In the genomic region with DNA sequence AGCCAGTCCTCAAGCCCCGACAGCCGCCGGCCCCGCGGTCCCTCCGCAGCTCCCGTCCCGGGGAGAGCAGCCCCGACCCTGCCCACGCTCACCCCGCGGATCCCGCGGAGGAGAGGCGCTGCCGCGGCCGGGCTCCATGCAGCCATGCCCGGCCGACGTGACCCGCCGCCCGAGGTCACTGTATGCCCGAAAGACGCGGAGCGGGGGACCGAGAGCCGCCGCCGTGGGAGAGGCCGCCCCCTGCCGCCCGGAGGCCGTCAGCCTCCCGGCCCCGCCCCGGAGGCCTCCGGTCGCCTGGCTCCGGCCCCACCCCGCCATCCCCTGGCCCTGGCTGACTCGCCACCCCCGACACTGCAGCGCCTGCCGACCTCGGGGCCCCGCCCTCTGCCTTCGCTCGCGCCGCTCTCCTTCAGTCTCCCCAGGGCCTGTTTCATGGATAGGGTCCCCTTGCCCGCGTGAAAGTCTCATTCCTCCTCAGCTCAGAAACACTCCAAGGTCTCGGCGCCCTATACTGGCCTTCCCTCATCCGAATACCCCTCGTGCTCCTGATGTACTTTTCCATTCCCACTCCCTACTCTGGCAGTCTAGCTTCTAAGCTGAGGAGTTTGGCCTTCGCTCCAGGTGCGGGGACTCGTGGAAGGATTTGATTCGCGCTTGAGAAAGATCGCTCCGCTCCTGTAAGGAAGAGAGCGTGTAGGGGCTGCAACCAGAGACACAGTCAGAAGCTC, we compare ENCODE assay signal across 1 cellular context.
TF ChIP-seq lines count a peak whose summit lies in the region.

A gene with protein sequence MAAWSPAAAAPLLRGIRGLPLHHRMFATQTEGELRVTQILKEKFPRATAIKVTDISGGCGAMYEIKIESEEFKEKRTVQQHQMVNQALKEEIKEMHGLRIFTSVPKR (minus strand): TSS at position 184 of the 728 bp plus-strand sequence. CDS start 38 bp downstream, at position 146.

TF ChIP-seq in HepG2, 621 proteins besides CTCF, POLR2A, EP300 and RAD21 (continued from another document and continues in another):
- TF ChIP-seq, protein P1, sequence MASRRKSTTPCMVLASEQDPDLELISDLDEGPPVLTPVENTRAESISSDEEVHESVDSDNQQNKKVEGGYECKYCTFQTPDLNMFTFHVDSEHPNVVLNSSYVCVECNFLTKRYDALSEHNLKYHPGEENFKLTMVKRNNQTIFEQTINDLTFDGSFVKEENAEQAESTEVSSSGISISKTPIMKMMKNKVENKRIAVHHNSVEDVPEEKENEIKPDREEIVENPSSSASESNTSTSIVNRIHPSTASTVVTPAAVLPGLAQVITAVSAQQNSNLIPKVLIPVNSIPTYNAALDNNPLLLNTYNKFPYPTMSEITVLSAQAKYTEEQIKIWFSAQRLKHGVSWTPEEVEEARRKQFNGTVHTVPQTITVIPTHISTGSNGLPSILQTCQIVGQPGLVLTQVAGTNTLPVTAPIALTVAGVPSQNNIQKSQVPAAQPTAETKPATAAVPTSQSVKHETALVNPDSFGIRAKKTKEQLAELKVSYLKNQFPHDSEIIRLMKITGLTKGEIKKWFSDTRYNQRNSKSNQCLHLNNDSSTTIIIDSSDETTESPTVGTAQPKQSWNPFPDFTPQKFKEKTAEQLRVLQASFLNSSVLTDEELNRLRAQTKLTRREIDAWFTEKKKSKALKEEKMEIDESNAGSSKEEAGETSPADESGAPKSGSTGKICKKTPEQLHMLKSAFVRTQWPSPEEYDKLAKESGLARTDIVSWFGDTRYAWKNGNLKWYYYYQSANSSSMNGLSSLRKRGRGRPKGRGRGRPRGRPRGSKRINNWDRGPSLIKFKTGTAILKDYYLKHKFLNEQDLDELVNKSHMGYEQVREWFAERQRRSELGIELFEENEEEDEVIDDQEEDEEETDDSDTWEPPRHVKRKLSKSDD (CRISPR knock-in tag; IDR thresholded peaks at IDR 0.05; ENCODE audit: low read depth) = no peak
- TF ChIP-seq ZKSCAN1 (IDR thresholded peaks at IDR 0.05; ENCODE audit: low read length) = no peak
- 0 out of 2 replicates have a peak, but pooled peaks have one; percentile 8 for TF ChIP-seq FOXK1 (CRISPR knock-in tag; IDR thresholded peaks at IDR 0.05; ENCODE audit: borderline replicate concordance, low read depth)
- TF ChIP-seq ZSCAN21 (CRISPR knock-in tag; IDR thresholded peaks at IDR 0.05; ENCODE audit: borderline replicate concordance) = 0 out of 2 replicates have a peak, but pooled peaks have one; percentile 66
- TF ChIP-seq KAT7 (CRISPR knock-in tag; IDR thresholded peaks at IDR 0.05; ENCODE audit: borderline replicate concordance) = peak; percentile 92; the same call in 1 of the 2 replicates
- TF ChIP-seq, protein P2, sequence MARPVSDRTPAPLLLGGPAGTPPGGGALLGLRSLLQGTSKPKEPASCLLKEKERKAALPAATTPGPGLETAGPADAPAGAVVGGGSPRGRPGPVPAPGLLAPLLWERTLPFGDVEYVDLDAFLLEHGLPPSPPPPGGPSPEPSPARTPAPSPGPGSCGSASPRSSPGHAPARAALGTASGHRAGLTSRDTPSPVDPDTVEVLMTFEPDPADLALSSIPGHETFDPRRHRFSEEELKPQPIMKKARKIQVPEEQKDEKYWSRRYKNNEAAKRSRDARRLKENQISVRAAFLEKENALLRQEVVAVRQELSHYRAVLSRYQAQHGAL (CRISPR knock-in tag; IDR thresholded peaks at IDR 0.05; ENCODE audit: not compliant biosample characterization) = peak; percentile 43
- TF ChIP-seq BRD4 (CRISPR knock-in tag; IDR thresholded peaks at IDR 0.05) = peak; percentile 93
- TF ChIP-seq, protein P3, sequence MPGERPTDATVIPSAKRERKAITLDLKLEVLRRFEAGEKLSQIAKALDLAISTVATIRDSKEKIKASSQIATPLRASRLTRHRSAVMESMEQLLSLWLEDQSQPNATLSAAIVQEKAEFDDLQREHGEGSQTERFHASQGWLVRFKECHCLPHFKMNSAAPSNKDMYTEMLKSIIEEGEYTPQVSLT (CRISPR knock-in tag; IDR thresholded peaks at IDR 0.05; ENCODE audit: borderline replicate concordance, low read depth) = no peak
- no peak; the same call in 1 of the 2 replicates for TF ChIP-seq ZNF619 (CRISPR knock-in tag; IDR thresholded peaks at IDR 0.05)
- TF ChIP-seq ZNF33A (CRISPR knock-in tag; IDR thresholded peaks at IDR 0.05; ENCODE audit: borderline replicate concordance) = no peak
- TF ChIP-seq, protein P4, sequence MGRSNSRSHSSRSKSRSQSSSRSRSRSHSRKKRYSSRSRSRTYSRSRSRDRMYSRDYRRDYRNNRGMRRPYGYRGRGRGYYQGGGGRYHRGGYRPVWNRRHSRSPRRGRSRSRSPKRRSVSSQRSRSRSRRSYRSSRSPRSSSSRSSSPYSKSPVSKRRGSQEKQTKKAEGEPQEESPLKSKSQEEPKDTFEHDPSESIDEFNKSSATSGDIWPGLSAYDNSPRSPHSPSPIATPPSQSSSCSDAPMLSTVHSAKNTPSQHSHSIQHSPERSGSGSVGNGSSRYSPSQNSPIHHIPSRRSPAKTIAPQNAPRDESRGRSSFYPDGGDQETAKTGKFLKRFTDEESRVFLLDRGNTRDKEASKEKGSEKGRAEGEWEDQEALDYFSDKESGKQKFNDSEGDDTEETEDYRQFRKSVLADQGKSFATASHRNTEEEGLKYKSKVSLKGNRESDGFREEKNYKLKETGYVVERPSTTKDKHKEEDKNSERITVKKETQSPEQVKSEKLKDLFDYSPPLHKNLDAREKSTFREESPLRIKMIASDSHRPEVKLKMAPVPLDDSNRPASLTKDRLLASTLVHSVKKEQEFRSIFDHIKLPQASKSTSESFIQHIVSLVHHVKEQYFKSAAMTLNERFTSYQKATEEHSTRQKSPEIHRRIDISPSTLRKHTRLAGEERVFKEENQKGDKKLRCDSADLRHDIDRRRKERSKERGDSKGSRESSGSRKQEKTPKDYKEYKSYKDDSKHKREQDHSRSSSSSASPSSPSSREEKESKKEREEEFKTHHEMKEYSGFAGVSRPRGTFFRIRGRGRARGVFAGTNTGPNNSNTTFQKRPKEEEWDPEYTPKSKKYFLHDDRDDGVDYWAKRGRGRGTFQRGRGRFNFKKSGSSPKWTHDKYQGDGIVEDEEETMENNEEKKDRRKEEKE (IDR thresholded peaks at IDR 0.05) = no peak
- TF ChIP-seq ZNF20 (CRISPR knock-in tag; IDR thresholded peaks at IDR 0.05) = no peak
- TF ChIP-seq JUNB (CRISPR knock-in tag; IDR thresholded peaks at IDR 0.05; ENCODE audit: borderline replicate concordance) = no peak
- TF ChIP-seq MTF2 (CRISPR knock-in tag; IDR thresholded peaks at IDR 0.05; ENCODE audit: borderline replicate concordance) = peak; percentile 94; the same call in 1 of the 2 replicates
- TF ChIP-seq MBD4 (IDR thresholded peaks at IDR 0.05; ENCODE audit: borderline replicate concordance, low read length) = no peak
- no peak for TF ChIP-seq ZNF382 (CRISPR knock-in tag; IDR thresholded peaks at IDR 0.05; ENCODE audit: borderline replicate concordance)
- peak; percentile 92 for TF ChIP-seq ZNF589 (CRISPR knock-in tag; conservative IDR thresholded peaks at IDR 0.05)
- peak; percentile 83; the same call in 1 of the 2 replicates for TF ChIP-seq EEA1 (CRISPR knock-in tag; IDR thresholded peaks at IDR 0.05; ENCODE audit: borderline replicate concordance)
- TF ChIP-seq ZNF234 (CRISPR knock-in tag; conservative IDR thresholded peaks at IDR 0.05) = peak; percentile 87
- TF ChIP-seq ZSCAN29 (CRISPR knock-in tag; conservative IDR thresholded peaks at IDR 0.05) = peak; percentile 92
- TF ChIP-seq NCOA2 (CRISPR knock-in tag; IDR thresholded peaks at IDR 0.05) = no peak; the same call in 1 of the 2 replicates
- no peak; the same call in 1 of the 2 replicates for TF ChIP-seq ZNF749 (CRISPR knock-in tag; IDR thresholded peaks at IDR 0.05; ENCODE audit: borderline replicate concordance)
- TF ChIP-seq CC2D1A (CRISPR knock-in tag; IDR thresholded peaks at IDR 0.05) = no peak
- TF ChIP-seq MTA1 (CRISPR knock-in tag; IDR thresholded peaks at IDR 0.05; ENCODE audit: borderline replicate concordance) = peak; percentile 29; the same call in 1 of the 2 replicates
- TF ChIP-seq ZNF777 (CRISPR knock-in tag; IDR thresholded peaks at IDR 0.05) = peak; percentile 72
- TF ChIP-seq ZZZ3 (CRISPR knock-in tag; IDR thresholded peaks at IDR 0.05; ENCODE audit: borderline replicate concordance) = no peak
- TF ChIP-seq, protein P5, sequence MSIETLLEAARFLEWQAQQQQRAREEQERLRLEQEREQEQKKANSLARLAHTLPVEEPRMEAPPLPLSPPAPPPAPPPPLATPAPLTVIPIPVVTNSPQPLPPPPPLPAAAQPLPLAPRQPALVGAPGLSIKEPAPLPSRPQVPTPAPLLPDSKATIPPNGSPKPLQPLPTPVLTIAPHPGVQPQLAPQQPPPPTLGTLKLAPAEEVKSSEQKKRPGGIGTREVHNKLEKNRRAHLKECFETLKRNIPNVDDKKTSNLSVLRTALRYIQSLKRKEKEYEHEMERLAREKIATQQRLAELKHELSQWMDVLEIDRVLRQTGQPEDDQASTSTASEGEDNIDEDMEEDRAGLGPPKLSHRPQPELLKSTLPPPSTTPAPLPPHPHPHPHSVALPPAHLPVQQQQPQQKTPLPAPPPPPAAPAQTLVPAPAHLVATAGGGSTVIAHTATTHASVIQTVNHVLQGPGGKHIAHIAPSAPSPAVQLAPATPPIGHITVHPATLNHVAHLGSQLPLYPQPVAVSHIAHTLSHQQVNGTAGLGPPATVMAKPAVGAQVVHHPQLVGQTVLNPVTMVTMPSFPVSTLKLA (IDR thresholded peaks at IDR 0.05) = no peak
- TF ChIP-seq, protein P6, sequence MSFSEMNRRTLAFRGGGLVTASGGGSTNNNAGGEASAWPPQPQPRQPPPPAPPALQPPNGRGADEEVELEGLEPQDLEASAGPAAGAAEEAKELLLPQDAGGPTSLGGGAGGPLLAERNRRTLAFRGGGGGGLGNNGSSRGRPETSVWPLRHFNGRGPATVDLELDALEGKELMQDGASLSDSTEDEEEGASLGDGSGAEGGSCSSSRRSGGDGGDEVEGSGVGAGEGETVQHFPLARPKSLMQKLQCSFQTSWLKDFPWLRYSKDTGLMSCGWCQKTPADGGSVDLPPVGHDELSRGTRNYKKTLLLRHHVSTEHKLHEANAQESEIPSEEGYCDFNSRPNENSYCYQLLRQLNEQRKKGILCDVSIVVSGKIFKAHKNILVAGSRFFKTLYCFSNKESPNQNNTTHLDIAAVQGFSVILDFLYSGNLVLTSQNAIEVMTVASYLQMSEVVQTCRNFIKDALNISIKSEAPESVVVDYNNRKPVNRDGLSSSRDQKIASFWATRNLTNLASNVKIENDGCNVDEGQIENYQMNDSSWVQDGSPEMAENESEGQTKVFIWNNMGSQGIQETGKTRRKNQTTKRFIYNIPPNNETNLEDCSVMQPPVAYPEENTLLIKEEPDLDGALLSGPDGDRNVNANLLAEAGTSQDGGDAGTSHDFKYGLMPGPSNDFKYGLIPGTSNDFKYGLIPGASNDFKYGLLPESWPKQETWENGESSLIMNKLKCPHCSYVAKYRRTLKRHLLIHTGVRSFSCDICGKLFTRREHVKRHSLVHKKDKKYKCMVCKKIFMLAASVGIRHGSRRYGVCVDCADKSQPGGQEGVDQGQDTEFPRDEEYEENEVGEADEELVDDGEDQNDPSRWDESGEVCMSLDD (CRISPR knock-in tag; IDR thresholded peaks at IDR 0.05; ENCODE audit: borderline replicate concordance) = peak; percentile 83; the same call in 1 of the 2 replicates
- TF ChIP-seq ZNF30 (CRISPR knock-in tag; IDR thresholded peaks at IDR 0.05) = 0 out of 2 replicates have a peak, but pooled peaks have one; percentile 18
- no peak for TF ChIP-seq NFE2 (CRISPR knock-in tag; IDR thresholded peaks at IDR 0.05)
- TF ChIP-seq CBX5 (CRISPR knock-in tag; IDR thresholded peaks at IDR 0.05; ENCODE audit: borderline replicate concordance) = no peak
- no peak for TF ChIP-seq ZBTB1 (CRISPR knock-in tag; IDR thresholded peaks at IDR 0.05; ENCODE audit: borderline replicate concordance)
- TF ChIP-seq ZNF607 (CRISPR knock-in tag; IDR thresholded peaks at IDR 0.05; ENCODE audit: borderline replicate concordance) = no peak; the same call in 1 of the 2 replicates
- peak; percentile 57; the same call in 1 of the 2 replicates for TF ChIP-seq ZNF543 (CRISPR knock-in tag; IDR thresholded peaks at IDR 0.05)
- no peak; the same call in 1 of the 2 replicates for TF ChIP-seq ZNF34 (CRISPR knock-in tag; IDR thresholded peaks at IDR 0.05; ENCODE audit: borderline replicate concordance)
- TF ChIP-seq, protein P7, sequence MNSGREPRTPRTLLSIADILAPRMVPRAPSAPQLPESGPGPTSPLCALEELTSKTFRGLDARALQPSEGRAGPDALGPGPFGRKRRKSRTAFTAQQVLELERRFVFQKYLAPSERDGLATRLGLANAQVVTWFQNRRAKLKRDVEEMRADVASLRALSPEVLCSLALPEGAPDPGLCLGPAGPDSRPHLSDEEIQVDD (CRISPR knock-in tag; IDR thresholded peaks at IDR 0.05; ENCODE audit: borderline replicate concordance) = peak; percentile 80
- TF ChIP-seq KDM6A (CRISPR knock-in tag; IDR thresholded peaks at IDR 0.05; ENCODE audit: low read depth) = no peak; the same call in 1 of the 2 replicates
- peak; percentile 80 for TF ChIP-seq IRF2 (CRISPR knock-in tag; IDR thresholded peaks at IDR 0.05)
- no peak; the same call in 1 of the 2 replicates for TF ChIP-seq REXO4 (CRISPR knock-in tag; IDR thresholded peaks at IDR 0.05; ENCODE audit: borderline replicate concordance)
- 0 out of 2 replicates have a peak, but pooled peaks have one; percentile 14 for TF ChIP-seq ZFP1 (CRISPR knock-in tag; IDR thresholded peaks at IDR 0.05)
- TF ChIP-seq TOE1 (CRISPR knock-in tag; IDR thresholded peaks at IDR 0.05) = peak; percentile 56; the same call in 1 of the 2 replicates
- TF ChIP-seq SMARCE1 (IDR thresholded peaks at IDR 0.05; ENCODE audit: borderline replicate concordance) = no peak
- peak; percentile 82; the same call in 1 of the 2 replicates for TF ChIP-seq ZNF33B (CRISPR knock-in tag; IDR thresholded peaks at IDR 0.05)
- no peak; the same call in 1 of the 2 replicates for TF ChIP-seq GLI4 (CRISPR knock-in tag; IDR thresholded peaks at IDR 0.05; ENCODE audit: borderline replicate concordance)
- no peak for TF ChIP-seq ZNF652 (CRISPR knock-in tag; IDR thresholded peaks at IDR 0.05; ENCODE audit: borderline replicate concordance, low read depth)
- peak; percentile 93 for TF ChIP-seq GATAD1 (CRISPR knock-in tag; IDR thresholded peaks at IDR 0.05)
- no peak for TF ChIP-seq LCORL (IDR thresholded peaks at IDR 0.05)
- 0 out of 2 replicates have a peak, but pooled peaks have one; percentile 32 for TF ChIP-seq LCORL (CRISPR knock-in tag; IDR thresholded peaks at IDR 0.05)
- no peak for TF ChIP-seq ZFAT (CRISPR knock-in tag; conservative IDR thresholded peaks at IDR 0.05)
- TF ChIP-seq, protein P8, sequence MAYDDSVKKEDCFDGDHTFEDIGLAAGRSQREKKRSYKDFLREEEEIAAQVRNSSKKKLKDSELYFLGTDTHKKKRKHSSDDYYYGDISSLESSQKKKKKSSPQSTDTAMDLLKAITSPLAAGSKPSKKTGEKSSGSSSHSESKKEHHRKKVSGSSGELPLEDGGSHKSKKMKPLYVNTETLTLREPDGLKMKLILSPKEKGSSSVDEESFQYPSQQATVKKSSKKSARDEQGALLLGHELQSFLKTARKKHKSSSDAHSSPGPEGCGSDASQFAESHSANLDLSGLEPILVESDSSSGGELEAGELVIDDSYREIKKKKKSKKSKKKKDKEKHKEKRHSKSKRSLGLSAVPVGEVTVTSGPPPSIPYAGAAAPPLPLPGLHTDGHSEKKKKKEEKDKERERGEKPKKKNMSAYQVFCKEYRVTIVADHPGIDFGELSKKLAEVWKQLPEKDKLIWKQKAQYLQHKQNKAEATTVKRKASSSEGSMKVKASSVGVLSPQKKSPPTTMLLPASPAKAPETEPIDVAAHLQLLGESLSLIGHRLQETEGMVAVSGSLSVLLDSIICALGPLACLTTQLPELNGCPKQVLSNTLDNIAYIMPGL (CRISPR knock-in tag; IDR thresholded peaks at IDR 0.05; ENCODE audit: borderline replicate concordance in 1 of 2, low read depth in 1 of 2) = peak; percentile 86 to 98
- TF ChIP-seq ZNF570 (CRISPR knock-in tag; IDR thresholded peaks at IDR 0.05; ENCODE audit: borderline replicate concordance) = 0 out of 2 replicates have a peak, but pooled peaks have one; percentile 46
